In genomic region chr3:130918328-130918727, GRCh38 we compare ENCODE assay signal across 24 cellular contexts.
"Had no signal": no experiment of that assay in that cellular context is flagged by ENCODE, and none has a peak within 500 bp of the region (broad histone marks: within the 10 kb centered on the region; RNA-seq: fewer than 3 reads in every experiment).

No MANE protein-coding gene starts in this region.

- H3K4me1 ChIP-seq: breast epithelium, esophagus squamous epithelium, foreskin keratinocyte, vagina had no signal

- H3K27ac Mint-ChIP-seq: activated naive CD8-positive, alpha-beta T cell treated with anti-CD3 and anti-CD28 coated beads for 36 hours; endodermal cell; naive thymus-derived CD4-positive, alpha-beta T cell; stimulated activated naive B cell treated with anti-CD40 and anti-IgM and Interleukin-4, amounts not matched to agents 10 μg/mL and 1 μg/mL and 100 μg/mL, for 72 hours had no signal

- H3K4me1 Mint-ChIP-seq: endodermal cell had no signal

- H3K27ac ChIP-seq: breast epithelium, coronary artery, esophagus squamous epithelium, foreskin keratinocyte, hepatocyte, vagina had no signal

- H3K9me3 ChIP-seq: vagina had no signal

- H3K4me3 Mint-ChIP-seq: activated naive CD8-positive, alpha-beta T cell treated with anti-CD3 and anti-CD28 coated beads for 36 hours; endodermal cell; naive thymus-derived CD4-positive, alpha-beta T cell; neural crest cell; stimulated activated naive B cell treated with anti-CD40 and anti-IgM and Interleukin-4, amounts not matched to agents 10 μg/mL and 1 μg/mL and 100 μg/mL, for 72 hours had no signal

- H3K27me3 ChIP-seq: breast epithelium, esophagus squamous epithelium, foreskin keratinocyte, hepatocyte, vagina had no signal

- H3K4me3 ChIP-seq: breast epithelium, coronary artery, esophagus squamous epithelium, hepatocyte, vagina had no signal

- DNase-seq: activated CD4-positive, alpha-beta T cell treated with anti-CD3 and anti-CD28 coated beads for 4 hours; activated CD4-positive, alpha-beta T cell treated with anti-CD3 and anti-CD28 coated beads, Interleukin-2, amount 50 U/mL, for 48 hours; activated CD4-positive, CD25-positive, alpha-beta regulatory T cell; activated naive CD4-positive, alpha-beta T cell treated with Interleukin-2 at 50 U/mL for 16 hours; activated naive CD8-positive, alpha-beta T cell treated with anti-CD3 and anti-CD28 coated beads for 36 hours; activated T-cell treated with anti-CD3 and anti-CD28 coated beads, Interleukin-2, amount 50 U/mL, for 48 hours; endodermal cell; esophagus squamous epithelium; foreskin keratinocyte; kidney glomerular epithelial cell; naive thymus-derived CD4-positive, alpha-beta T cell; occipital lobe; posterior cingulate gyrus; retina; stimulated activated CD4-positive, alpha-beta T cell treated with anti-CD3 and anti-CD28 coated beads, Interleukin-2, amount 100 ng/mL, for 48 hours; stimulated activated CD8-positive, alpha-beta memory T cell treated with anti-CD3 and anti-CD28 coated beads, Interleukin-4, amount 100 ng/mL, for 48 hours; stimulated activated naive B cell treated with anti-CD40 and anti-IgM and Interleukin-4, amounts not matched to agents 10 μg/mL and 1 μg/mL and 100 μg/mL, for 72 hours; T-helper 9 cell; trophoblast cell had no signal

- H3K36me3 ChIP-seq: breast epithelium, vagina had no signal

- H3K27me3 Mint-ChIP-seq: activated naive CD8-positive, alpha-beta T cell treated with anti-CD3 and anti-CD28 coated beads for 36 hours; naive thymus-derived CD4-positive, alpha-beta T cell; stimulated activated naive B cell treated with anti-CD40 and anti-IgM and Interleukin-4, amounts not matched to agents 10 μg/mL and 1 μg/mL and 100 μg/mL, for 72 hours had no signal

- ATAC-seq: foreskin keratinocyte; naive thymus-derived CD4-positive, alpha-beta T cell; stimulated activated naive B cell treated with anti-CD40 and anti-IgM and Interleukin-4, amounts not matched to agents 10 μg/mL and 1 μg/mL and 100 μg/mL, for 72 hours had no signal
